In the genomic region with DNA sequence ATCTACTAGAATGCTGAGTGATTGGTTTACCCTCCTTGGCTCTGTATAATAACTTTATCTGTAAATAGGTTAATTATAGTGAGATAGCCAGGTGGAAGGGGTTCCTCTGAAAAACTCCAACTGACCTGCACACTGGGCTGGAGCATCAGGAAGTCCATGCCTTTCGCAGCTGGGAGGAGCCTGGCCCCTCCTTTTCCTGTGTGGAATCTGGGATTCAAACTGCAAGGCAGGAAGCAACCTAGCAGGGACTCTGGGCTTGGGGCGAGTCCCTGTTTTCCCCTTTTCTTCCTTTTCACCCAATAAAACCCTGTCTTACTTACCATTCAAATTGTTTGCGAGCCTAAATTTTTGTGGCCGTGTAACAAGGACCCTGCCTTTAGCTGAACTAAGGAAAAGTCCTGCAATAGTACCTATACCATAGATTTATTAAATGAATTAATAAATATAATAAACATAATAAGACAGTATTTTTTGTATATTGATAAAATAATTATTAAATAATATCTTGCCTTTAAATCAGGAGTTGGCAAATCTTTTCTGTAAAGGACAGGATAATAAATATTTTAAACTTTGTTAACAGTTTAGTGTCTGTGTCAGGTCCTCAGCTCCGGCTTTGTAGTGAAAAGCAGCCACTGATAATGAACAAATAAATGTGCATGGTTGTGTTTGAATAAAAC, we compare ENCODE assay signal across 17 cellular contexts.
DNase-seq lines count a peak whose midpoint lies in the region; ATAC-seq, FAIRE-seq and TF ChIP-seq lines count a peak whose summit lies in the region.
"Had no signal": no experiment of that assay in that cellular context is flagged by ENCODE, and none has a peak within 500 bp of the region (broad histone marks: within the 10 kb centered on the region; RNA-seq: fewer than 3 reads in every experiment).

No MANE protein-coding gene starts in this region.

- H3K79me2 ChIP-seq in HepG2 (ENCODE audit: insufficient read depth, low read length) (no peaks in the 10 kb centered on the region), PC-3 (ENCODE audit: low read length) (no peaks in the 10 kb centered on the region)

- H2AFZ ChIP-seq in HepG2 (ENCODE audit: low read length) (no peak overlapping the region), PC-3 (ENCODE audit: low read length) (no peak overlapping the region)
- H2AFZ ChIP-seq: GM23248 had no signal

- WGBS in HepG2 (ENCODE audit: low lambda C conversion rate) = 10% methylated on average over 5 of the region's 5 CpGs
- WGBS in right lobe of liver (ENCODE audit: insufficient coverage, low coverage, low lambda C conversion rate, missing lambda C conversion rate) = 47% methylated on average over 5 of the region's 5 CpGs

- no peaks in the 10 kb centered on the region for H3F3A ChIP-seq in PC-3 (ENCODE audit: low read length, unreplicated experiment)

- POLR2A ChIA-PET in HepG2 (lab: Yijun Ruan, JAX) (no interaction called here), PC-3 (lab: Charles Lee; ENCODE audit: unreplicated experiment) (no interaction called here)

- TF ChIP-seq CTCF in HepG2 (CRISPR knock-in tag; IDR thresholded peaks at IDR 0.05) (no peak), right lobe of liver (IDR thresholded peaks at IDR 0.05) (no peak), PC-3 (conservative IDR thresholded peaks at IDR 0.05; ENCODE audit: low read depth, low read length) (no peak)

- ATAC-seq in HepG2 = peak; percentile 44; the same call in 2 of the 3 replicates
- ATAC-seq in right lobe of liver = no peak
- ATAC-seq in PC-3 = no peak

- H3K9ac ChIP-seq in HepG2 (ENCODE audit: insufficient read depth, low read depth, low read length) (no peak overlapping the region), PC-3 (ENCODE audit: low read length) (no peak overlapping the region)
- H3K9ac ChIP-seq: GM23248 had no signal

- TF ChIP-seq POLR2A in HepG2 (IDR thresholded peaks at IDR 0.05; ENCODE audit: insufficient read depth in 1 of 2, low read depth in 2 of 2, low read length in 2 of 2) (no peak), right lobe of liver (IDR thresholded peaks at IDR 0.05) (no peak)

- no peak overlapping the region for H3K4me3 ChIP-seq in HepG2 (replicated peaks in 1 of 3; ENCODE audit: insufficient read depth in 1 of 3, low read depth in 2 of 3, low read length in 3 of 3)
- H3K4me3 ChIP-seq in right lobe of liver = no peak overlapping the region
- H3K4me3 ChIP-seq in PC-3 (ENCODE audit: low read length) = no peak overlapping the region
- H3K4me3 ChIP-seq: GM23248 had no signal

- DNase-seq in HepG2 (ENCODE audit: low spot score) (no peak), right lobe of liver (no peak), UCSD-AML1 (lab: John Stamatoyannopoulos, UW; ENCODE audit: unreplicated experiment) (peak; percentile 6), iPS-NIHi11 (ENCODE audit: low spot score) (peak; percentile 13), NCI-H1105 treated with DMSO at 0.1 percent for 48 hours (lab: John Stamatoyannopoulos, UW) (no peak), COLO829 (ENCODE audit: low spot score) (no peak), PC-3 (no peak)
- DNase-seq: DMS153, DND-41, GM23248, HCEC 1CT, Karpas-422, NCI-H1092 treated with DMSO at 0.1 percent for 48 hours, NCI-H2029, NCI-H446, NCI-H524 treated with DMSO at 0.1 percent for 48 hours had no signal

- intact Hi-C loops in HepG2 (cut with micrococcal nuclease; ENCODE audit: unreplicated experiment) (no loop called here), right lobe of liver (cut with DNase I) (no loop called here), PC-3 (cut with micrococcal nuclease) (no loop called here)

- CTCF ChIA-PET in HepG2 (lab: Yijun Ruan, JAX; ENCODE audit: low intra/inter-chr PET ratio, low total read pairs) (no interaction called here), PC-3 (lab: Charles Lee) (no interaction called here)

- in situ Hi-C loops in HepG2 (cut with HindIII; ENCODE audit: extremely low pct_ligation_motif_present, low pct_unique_long_range_greater_than_20kb) = no loop called here

- no TSS peak for BruUV-seq in HepG2 (replicated peaks; lab: Mats Ljungman, UMichigan)
- BruUV-seq in PC-3 (replicated peaks; lab: Mats Ljungman, UMichigan) = no TSS peak

- H3K4me1 ChIP-seq in HepG2 (ENCODE audit: insufficient read depth, low read length) (no peaks in the 10 kb centered on the region), right lobe of liver (no peaks in the 10 kb centered on the region), PC-3 (ENCODE audit: insufficient read depth, low read length) (no peaks in the 10 kb centered on the region)

- H4K20me1 ChIP-seq in HepG2 (ENCODE audit: insufficient read depth, low read length) (no peaks in the 10 kb centered on the region), PC-3 (ENCODE audit: low read length) (no peaks in the 10 kb centered on the region)

- no peak overlapping the region for H3K27ac ChIP-seq in HepG2 (ENCODE audit: extremely low read length, insufficient read depth, low read length)
- no peak overlapping the region for H3K27ac ChIP-seq in right lobe of liver
- no peak overlapping the region for H3K27ac ChIP-seq in PC-3 (ENCODE audit: low read length)
- H3K27ac ChIP-seq: GM23248 had no signal

- H3K27me3 ChIP-seq in HepG2 (ENCODE audit: control insufficient read depth in 1 of 2, insufficient read depth in 2 of 2, low read length in 2 of 2) = no peaks in the 10 kb centered on the region
- H3K27me3 ChIP-seq in right lobe of liver = no peaks in the 10 kb centered on the region
- H3K27me3 ChIP-seq in PC-3 (ENCODE audit: low read length) = no peaks in the 10 kb centered on the region

- no peaks in the 10 kb centered on the region for H3K9me2 ChIP-seq in PC-3 (replicated peaks; ENCODE audit: low read length)

- no peak for TF ChIP-seq EP300 in HepG2 (IDR thresholded peaks at IDR 0.05; ENCODE audit: low read depth in 2 of 2, low read length in 2 of 2)
- no peak for TF ChIP-seq EP300 in HepG2 (CRISPR knock-in tag; IDR thresholded peaks at IDR 0.05; ENCODE audit: borderline replicate concordance)

- no peak for FAIRE-seq in HepG2 (lab: Jason Lieb, UNC)
- FAIRE-seq: RCC 7860 had no signal

- TF ChIP-seq RAD21 in HepG2 (CRISPR knock-in tag; IDR thresholded peaks at IDR 0.05) = no peak

- H3K36me3 ChIP-seq in HepG2 (replicated peaks in 1 of 2; ENCODE audit: control insufficient read depth in 1 of 2, insufficient read depth in 2 of 2, low read length in 2 of 2) = no peaks in the 10 kb centered on the region
- H3K36me3 ChIP-seq in right lobe of liver = no peaks in the 10 kb centered on the region
- H3K36me3 ChIP-seq in PC-3 (ENCODE audit: low read depth, low read length) = no peaks in the 10 kb centered on the region

- no peaks in the 10 kb centered on the region for H3K9me3 ChIP-seq in HepG2 (ENCODE audit: low read length)
- H3K9me3 ChIP-seq in right lobe of liver = no peaks in the 10 kb centered on the region
- H3K9me3 ChIP-seq in PC-3 (ENCODE audit: low read length) = no peaks in the 10 kb centered on the region

- H3K4me2 ChIP-seq in HepG2 (ENCODE audit: low read depth, low read length) = no peak overlapping the region
- no peak overlapping the region for H3K4me2 ChIP-seq in PC-3 (ENCODE audit: low read length)

TF ChIP-seq in HepG2, 621 proteins besides CTCF, POLR2A, EP300 and RAD21:
- TF ChIP-seq RFXAP (CRISPR knock-in tag; IDR thresholded peaks at IDR 0.05; ENCODE audit: borderline replicate concordance) (no peak), GABPA (IDR thresholded peaks at IDR 0.05; ENCODE audit: low read depth, low read length) (no peak), GABPA (CRISPR knock-in tag; IDR thresholded peaks at IDR 0.05; ENCODE audit: low read depth) (peak; percentile 65), GABPB1 (CRISPR knock-in tag; IDR thresholded peaks at IDR 0.05) (peak; percentile 33; the same call in 1 of the 2 replicates), SP4 (CRISPR knock-in tag; IDR thresholded peaks at IDR 0.05) (no peak)

Comparison
In these comparisons a context has a peak if more than half of its experiments do, and no peak if none do; other contexts are left out.
1. DNase-seq: peak in UCSD-AML1 (single experiment) and iPS-NIHi11 (single experiment); none in HepG2 (single experiment), right lobe of liver (0 of 3), NCI-H1105 treated with DMSO at 0.1 percent for 48 hours (single experiment), COLO829 (single experiment) and PC-3 (single experiment).